In genomic region chr10:95208702-95209391, GRCh38 we compare ENCODE assay signal across 12 cellular contexts. TPM values are rescaled to one million over a fixed set of nuclear protein-coding genes. Genes with fewer than 3 reads are reported as not detected.
DNase-seq lines count a peak whose midpoint lies in the region; ATAC-seq and TF ChIP-seq lines count a peak whose summit lies in the region.
"Had no signal": no experiment of that assay in that cellular context is flagged by ENCODE, and none has a peak within 500 bp of the region (broad histone marks: within the 10 kb centered on the region; RNA-seq: fewer than 3 reads in every experiment).

No MANE protein-coding gene starts in this region.

- DNase-seq in GM03348 (ENCODE audit: low spot score) (peak; percentile 54), SK-MEL-5 (ENCODE audit: low read depth, low spot score) (peak; percentile 36), 8988T (no peak), ascending aorta (ENCODE audit: low spot score in 2 of 2) (no peak)
- DNase-seq: immature natural killer cell, NCI-H526 treated with DMSO at 0.1 percent for 48 hours, sigmoid colon, stomach had no signal

- H3K36me3 ChIP-seq in ACC112 (ENCODE audit: insufficient read depth, low read length) (no peaks in the 10 kb centered on the region), iPS-18a (ENCODE audit: control insufficient read depth, low read depth, low read length) (no peaks in the 10 kb centered on the region), ascending aorta (no peaks in the 10 kb centered on the region)
- H3K36me3 ChIP-seq: sigmoid colon, stomach had no signal

- intact Hi-C loops in ascending aorta (cut with DNase I) = loop anchor here (2.0 kb wide), 1 partner anchor 34 kb away; no protein-coding TSS in a partner anchor

- TF ChIP-seq CTCF in ascending aorta (IDR thresholded peaks at IDR 0.05) = peak in 1 of 3 experiments; percentile 44

- H3K4me1 ChIP-seq in ACC112 (ENCODE audit: control insufficient read depth, insufficient read depth, low read length, unreplicated experiment) (peaks cover 8% of the 10 kb centered on the region), iPS-18a (ENCODE audit: control insufficient read depth, low read depth, low read length) (peaks cover 7% of the 10 kb centered on the region), ascending aorta (no peaks in the 10 kb centered on the region)
- H3K4me1 ChIP-seq: sigmoid colon, stomach had no signal

- no peaks in the 10 kb centered on the region for H3K79me2 ChIP-seq in ACC112 (ENCODE audit: control insufficient read depth, insufficient read depth, low read length, unreplicated experiment)

- peak overlapping the region; percentile 27 for H2AFZ ChIP-seq in ACC112 (ENCODE audit: low read length, unreplicated experiment)

- in situ Hi-C loops in SK-MEL-5 (cut with HindIII; ENCODE audit: low pct_unique_long_range_greater_than_20kb, low sequenced_read_pairs) = no loop called here

- H3K4me3 ChIP-seq in ACC112 (ENCODE audit: low read depth, low read length) (no peak overlapping the region), iPS-18a (ENCODE audit: low read length) (no peak overlapping the region), ascending aorta (no peak overlapping the region)
- H3K4me3 ChIP-seq: sigmoid colon, stomach had no signal

- H3K27ac ChIP-seq in ACC112 (ENCODE audit: low read depth, low read length) = no peak overlapping the region
- peak overlapping the region; percentile 22 for H3K27ac ChIP-seq in iPS-18a (ENCODE audit: low read length)
- H3K27ac ChIP-seq in ascending aorta = no peak overlapping the region
- H3K27ac ChIP-seq: sigmoid colon, stomach had no signal

- no peak overlapping the region for H3K9ac ChIP-seq in iPS-18a (ENCODE audit: low read length)

- no peaks in the 10 kb centered on the region for H3K9me3 ChIP-seq in iPS-18a (ENCODE audit: control insufficient read depth, low read depth, low read length)
- H3K9me3 ChIP-seq in ascending aorta = no peaks in the 10 kb centered on the region
- H3K9me3 ChIP-seq: sigmoid colon, stomach had no signal

- ATAC-seq in GM19023 (IDR thresholded peaks at IDR 0.05; ENCODE audit: unreplicated experiment) (no peak), GM21367 (IDR thresholded peaks at IDR 0.05; ENCODE audit: unreplicated experiment) (no peak)

- H3K27me3 ChIP-seq in ACC112 (ENCODE audit: insufficient read depth, low read length) = no peaks in the 10 kb centered on the region
- H3K27me3 ChIP-seq in iPS-18a (ENCODE audit: control insufficient read depth, insufficient read depth, low read length) = no peaks in the 10 kb centered on the region
- no peaks in the 10 kb centered on the region for H3K27me3 ChIP-seq in ascending aorta
- H3K27me3 ChIP-seq: sigmoid colon, stomach had no signal

RNA-seq across cellular contexts. Expression of gene ACSM6, which starts 14.8 kb away (rescaled TPM):
- not detected in 2 replicates for total RNA-seq in SK-MEL-5 (2014; rRNA removed; shearing (Covaris generic))
- polyA plus RNA-seq in SK-MEL-5 (2015; cell fraction: cytosol; rRNA removed) = not detected in 2 replicates
- polyA plus RNA-seq in SK-MEL-5 (2015; cell fraction: nucleus; rRNA removed) = not detected in 2 replicates
- not detected for total RNA-seq in ascending aorta
- polyA plus RNA-seq: sigmoid colon had no signal

Comparison
In these comparisons a context has a peak if more than half of its experiments do, and no peak if none do; other contexts are left out.
1. DNase-seq: peak in GM03348 (single experiment) and SK-MEL-5 (single experiment); none in 8988T (single experiment) and ascending aorta (0 of 2).